ENCODE assay signal across 21 cellular contexts in genomic region chr5:5037674-5038073, GRCh38.
"Had no signal": no experiment of that assay in that cellular context is flagged by ENCODE, and none has a peak within 500 bp of the region (broad histone marks: within the 10 kb centered on the region; RNA-seq: fewer than 3 reads in every experiment).

No MANE protein-coding gene starts in this region.

- FAIRE-seq: endothelial cell of umbilical vein had no signal

- DNase-seq: activated B cell treated with CpG ODN at 0.5 μM for 24 hours; activated CD4-positive, alpha-beta memory T cell treated with anti-CD3 and anti-CD28 coated beads, Interleukin-2, amount 10 ng/mL, durations not matched to agents 7 days and 5 days; activated CD4-positive, alpha-beta T cell treated with anti-CD3 and anti-CD28 coated beads for 48 hours; activated CD8-positive, alpha-beta memory T cell treated with anti-CD3 and anti-CD28 coated beads, Interleukin-2, amount 10 ng/mL, durations not matched to agents 7 days and 5 days; activated naive CD4-positive, alpha-beta T cell treated with Interleukin-2 at 50 U/mL for 16 hours; activated naive CD8-positive, alpha-beta T cell treated with anti-CD3 and anti-CD28 coated beads, Interleukin-2, amount 10 ng/mL, durations not matched to agents 7 days and 5 days; amygdala; effector CD8-positive, alpha-beta T cell; left ventricle myocardium superior; mucosa of descending colon; naive B cell; right cardiac atrium; stimulated activated naive CD8-positive, alpha-beta T cell treated with anti-CD3 and anti-CD28 coated beads, Interleukin-15, Interleukin-2, amounts not matched to agents 100 U/mL and 50 U/mL, for 24 hours; substantia nigra; uterus had no signal

- H3K4me1 ChIP-seq: esophagus muscularis mucosa, gastroesophageal sphincter, prostate gland, tibial nerve, uterus had no signal

- H3K9me3 ChIP-seq: esophagus muscularis mucosa, gastroesophageal sphincter, prostate gland, tibial nerve, uterus had no signal

- H3K27ac ChIP-seq: cardiac muscle cell, esophagus muscularis mucosa, gastroesophageal sphincter, prostate gland, tibial nerve, uterus had no signal

- H3K27me3 ChIP-seq: cardiac muscle cell, esophagus muscularis mucosa, tibial nerve, uterus had no signal

- H3K36me3 ChIP-seq: cardiac muscle cell, esophagus muscularis mucosa, gastroesophageal sphincter, prostate gland, tibial nerve, uterus had no signal

- ATAC-seq: activated CD8-positive, alpha-beta memory T cell treated with anti-CD3 and anti-CD28 coated beads, Interleukin-2, amount 10 ng/mL, durations not matched to agents 7 days and 5 days; gastroesophageal sphincter; left ventricle myocardium superior; mucosa of descending colon; right cardiac atrium; stimulated activated naive CD8-positive, alpha-beta T cell treated with anti-CD3 and anti-CD28 coated beads, Interleukin-15, Interleukin-2, amounts not matched to agents 100 U/mL and 50 U/mL, for 24 hours had no signal

- H3K4me3 ChIP-seq: cardiac muscle cell, esophagus muscularis mucosa, gastroesophageal sphincter, mucosa of descending colon, prostate gland, tibial nerve, uterus had no signal
